Comparison of ENCODE assay signal across 7 cellular contexts in the genomic region with DNA sequence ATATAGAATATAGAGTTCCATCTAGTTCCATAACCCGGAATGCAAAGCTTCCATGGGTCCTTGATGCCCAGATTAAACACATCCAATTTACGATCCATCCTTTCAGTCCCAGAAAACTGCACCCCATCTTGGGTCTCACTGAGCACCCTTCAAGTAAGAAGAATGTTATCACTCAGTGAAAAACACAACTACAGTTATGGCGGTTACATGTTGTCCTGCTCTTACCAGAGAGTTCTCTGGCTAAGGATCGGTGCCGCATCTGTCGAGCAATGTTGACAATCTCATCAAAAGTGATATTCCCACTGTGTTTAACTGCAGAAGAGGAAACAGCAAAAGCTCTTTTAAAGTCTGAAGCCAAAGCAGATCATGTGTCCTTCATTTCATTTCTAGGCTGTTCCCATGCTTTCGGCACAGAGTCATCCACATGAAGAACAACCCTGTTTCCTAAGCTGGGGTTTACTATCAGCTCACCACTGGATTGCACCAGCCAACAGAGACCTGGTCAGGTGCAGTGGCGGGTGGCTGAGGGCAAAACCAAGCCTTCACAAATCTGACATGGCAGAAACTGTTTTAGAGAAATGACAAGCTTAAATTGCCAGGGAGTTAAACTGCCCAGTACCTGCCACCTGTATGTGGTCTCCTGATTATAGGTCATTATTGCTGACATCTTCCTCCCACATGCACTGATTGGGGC. TPM values are rescaled to one million over a fixed set of nuclear protein-coding genes. Genes with fewer than 3 reads are reported as not detected.
DNase-seq lines count a peak whose midpoint lies in the region; ATAC-seq and TF ChIP-seq lines count a peak whose summit lies in the region.

No MANE protein-coding gene starts in this region.

- peak overlapping the region; percentile 92 for H3K4me3 Mint-ChIP-seq in central memory CD8-positive, alpha-beta T cell

- no peaks in the 10 kb centered on the region for H3K9me3 Mint-ChIP-seq in central memory CD8-positive, alpha-beta T cell

- H3K27me3 ChIP-seq in NT2/D1 (ENCODE audit: insufficient read depth, insufficient read length), result no peaks in the 10 kb centered on the region
- no peaks in the 10 kb centered on the region for H3K27me3 ChIP-seq in osteoblast (ENCODE audit: insufficient read depth, low read length)

- DNase-seq in G401 (ENCODE audit: low spot score) (peak; percentile 10), NT2/D1 (ENCODE audit: low read depth, low spot score) (no peak), osteoblast (ENCODE audit: insufficient read length, low spot score, missing footprints) (no peak), NCI-H2196 treated with DMSO at 0.1 percent for 48 hours (lab: John Stamatoyannopoulos, UW; ENCODE audit: unreplicated experiment) (no peak), kidney glomerular epithelial cell (lab: John Stamatoyannopoulos, UW) (no peak)
- DNase-seq in central memory CD8-positive, alpha-beta T cell (ENCODE audit: low spot score in 2 of 2), result no peak

- H3K36me3 Mint-ChIP-seq in central memory CD8-positive, alpha-beta T cell (ENCODE audit: insufficient read depth), result peaks cover 74% of the 10 kb centered on the region

- H2AFZ ChIP-seq in osteoblast (ENCODE audit: low read length), result no peak overlapping the region

- H3K27ac Mint-ChIP-seq in central memory CD8-positive, alpha-beta T cell (ENCODE audit: low read depth), result peak overlapping the region; percentile 44

- peak overlapping the region; percentile 23 for H3K9ac ChIP-seq in NT2/D1 (ENCODE audit: insufficient read length, low read depth)

- peaks cover 49% of the 10 kb centered on the region for H4K20me1 ChIP-seq in osteoblast (ENCODE audit: insufficient read depth, low read length)

- H3K27ac ChIP-seq in osteoblast (ENCODE audit: low read depth, low read length), result peak overlapping the region; percentile 44

- H3K4me3 ChIP-seq in NT2/D1 (ENCODE audit: insufficient read length, low read depth), result no peak overlapping the region
- H3K4me3 ChIP-seq in osteoblast (ENCODE audit: insufficient read depth, low read length), result peak overlapping the region; percentile 95

- no peak for TF ChIP-seq CTCF in osteoblast (IDR thresholded peaks at IDR 0.05; ENCODE audit: extremely low read depth, low read depth, low read length)

- no peak for ATAC-seq in central memory CD8-positive, alpha-beta T cell (replicated peaks; ENCODE audit: extremely low read depth, poor library complexity, severe bottlenecking)
- no peak for ATAC-seq in HG03045 (IDR thresholded peaks at IDR 0.05; ENCODE audit: unreplicated experiment)

- peaks cover 21% of the 10 kb centered on the region for H3K9me3 ChIP-seq in NT2/D1 (ENCODE audit: insufficient read depth, low read length)
- H3K9me3 ChIP-seq in osteoblast (ENCODE audit: low read depth, low read length), result peaks cover 14% of the 10 kb centered on the region

- H3K27me3 Mint-ChIP-seq in central memory CD8-positive, alpha-beta T cell, result no peaks in the 10 kb centered on the region

- peaks cover 48% of the 10 kb centered on the region for H3K79me2 ChIP-seq in osteoblast (ENCODE audit: insufficient read depth, low read length)

- H3K4me1 ChIP-seq in NT2/D1 (ENCODE audit: insufficient read depth, insufficient read length), result peaks cover 7% of the 10 kb centered on the region
- H3K4me1 ChIP-seq in osteoblast (ENCODE audit: insufficient read depth, low read length), result peaks cover 34% of the 10 kb centered on the region

- H3K4me2 ChIP-seq in osteoblast (ENCODE audit: insufficient read depth, low read length), result peak overlapping the region; percentile 96

- peaks cover 79% of the 10 kb centered on the region for H3K36me3 ChIP-seq in NT2/D1 (ENCODE audit: insufficient read depth, insufficient read length, low read length)
- peaks cover 70% of the 10 kb centered on the region for H3K36me3 ChIP-seq in osteoblast (ENCODE audit: insufficient read depth, low read length)

- in situ Hi-C loops in G401 (cut with HindIII; ENCODE audit: low sequenced_read_pairs), result no loop called here

- peaks cover 43% of the 10 kb centered on the region for H3K4me1 Mint-ChIP-seq in central memory CD8-positive, alpha-beta T cell

RNA-seq across cellular contexts. Expression of a gene that starts 2.9 kb away (rescaled TPM):
- 1,861 and 2,468 TPM in 2 replicates for total RNA-seq in G401 (2014; rRNA removed; shearing (Covaris generic))
- total RNA-seq in osteoblast, result 1,103 and 1,259 TPM in 2 replicates

RNA-seq across cellular contexts. Expression of a gene that starts 3.1 kb away (rescaled TPM):
- total RNA-seq in G401 (2014; rRNA removed; shearing (Covaris generic)), result 20.0 and 20.7 TPM in 2 replicates
- 12.3 and 13.0 TPM in 2 replicates for total RNA-seq in osteoblast

RNA-seq across cellular contexts. Expression of a gene that starts 24.1 kb away (rescaled TPM):
- 4.8 and 8.8 TPM in 2 replicates for total RNA-seq in G401 (2014; rRNA removed; shearing (Covaris generic))
- total RNA-seq in osteoblast, result 11.9 and 13.3 TPM in 2 replicates

RNA-seq across cellular contexts. Expression of a gene that starts 51.3 kb away (rescaled TPM):
- total RNA-seq in G401 (2014; rRNA removed; shearing (Covaris generic)), result 32.7 and 33.0 TPM in 2 replicates
- 5.4 and 6.8 TPM in 2 replicates for total RNA-seq in osteoblast
